ENCODE assay signal across 13 cellular contexts in the genomic region with DNA sequence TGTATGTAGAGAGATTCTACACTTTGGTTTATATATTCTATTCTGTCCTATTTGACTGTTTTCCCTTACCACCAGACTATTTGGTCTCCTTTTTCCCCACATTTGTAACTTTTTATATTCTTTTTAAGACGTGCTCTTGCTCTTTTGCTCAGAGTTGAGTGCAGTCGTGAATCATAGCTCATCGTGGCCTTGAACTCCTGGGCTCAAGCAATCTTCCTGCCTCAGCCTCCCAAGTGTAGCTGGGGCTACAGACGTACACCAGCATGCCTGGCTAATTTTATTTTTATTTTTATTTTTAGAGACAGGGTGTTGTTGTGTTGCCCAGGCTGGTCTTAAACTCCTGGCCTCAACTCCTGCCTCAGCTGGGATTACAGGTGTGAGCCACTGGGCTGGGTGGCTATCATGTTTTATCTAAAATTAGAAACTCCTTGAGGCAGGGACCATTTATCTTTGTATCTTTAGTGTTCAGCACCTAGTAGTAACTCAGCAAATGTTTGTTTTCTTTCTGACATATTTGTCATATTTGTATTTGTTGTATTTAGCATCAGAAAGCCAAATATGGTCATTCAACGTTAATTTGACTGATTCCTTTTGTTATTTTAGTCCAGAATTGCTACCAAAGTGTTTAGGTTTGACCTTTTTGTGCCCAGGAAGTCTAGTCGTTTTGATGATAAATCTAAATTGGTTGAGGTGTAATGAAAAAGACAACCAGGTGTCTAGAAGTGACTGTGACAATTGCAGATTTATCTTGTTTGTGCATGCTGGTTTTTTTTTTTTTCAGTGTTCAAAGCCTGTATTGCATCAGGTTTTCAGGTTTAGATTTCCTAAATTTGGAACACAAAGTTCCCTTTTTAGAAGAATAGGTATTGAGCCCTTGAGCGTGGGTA. TPM values are rescaled to one million over a fixed set of nuclear protein-coding genes. Genes with fewer than 3 reads are reported as not detected.
A peak's percentile ranks its signal among the peaks of the same experiment; 100 is the strongest.
DNase-seq lines count a peak whose midpoint lies in the region; ATAC-seq and TF ChIP-seq lines count a peak whose summit lies in the region.
"Had no signal": no experiment of that assay in that cellular context is flagged by ENCODE, and none has a peak within 500 bp of the region (broad histone marks: within the 10 kb centered on the region; RNA-seq: fewer than 3 reads in every experiment).

No MANE protein-coding gene starts in this region.

- no peak overlapping the region for H2BK5ac ChIP-seq in H9 (ENCODE audit: insufficient read length, low read length)

- no peak overlapping the region for H3K14ac ChIP-seq in H9 (ENCODE audit: insufficient read depth, low read length)

- peaks cover 10% of the 10 kb centered on the region; the same call in 1 of the 2 replicates for H3K79me2 ChIP-seq in H9 (ENCODE audit: insufficient read depth, low read length)

- H2AFZ ChIP-seq in H9 (ENCODE audit: low read length) = no peak overlapping the region

- H3K9me3 Mint-ChIP-seq in CD8-positive, alpha-beta memory T cell = no peaks in the 10 kb centered on the region
- H3K9me3 Mint-ChIP-seq in H9 = peaks cover 7 to 12% of the 10 kb centered on the region in 2 experiments; a peak in 4 of 5 replicates
- H3K9me3 Mint-ChIP-seq in activated naive CD8-positive, alpha-beta T cell (ENCODE audit: low read depth) = no peaks in the 10 kb centered on the region
- no peaks in the 10 kb centered on the region for H3K9me3 Mint-ChIP-seq in natural killer cell treated with Interleukin-12 subunit alpha and Interleukin-12 subunit beta and Interleukin-15 and Interleukin-18, amount 100 ng/mL, for 72 hours
- H3K9me3 Mint-ChIP-seq in stimulated activated memory B cell treated with anti-CD40 and anti-IgM and Interleukin-4, amounts not matched to agents 10 μg/mL and 1 μg/mL and 100 μg/mL, for 72 hours = no peaks in the 10 kb centered on the region

- POLR2A ChIA-PET in CD8-positive, alpha-beta memory T cell (lab: Charles Lee) = no interaction called here

- CTCF ChIA-PET in CD8-positive, alpha-beta memory T cell (lab: Charles Lee) = no interaction called here

- no peak for DNase-seq in CD8-positive, alpha-beta memory T cell
- DNase-seq in H9 (no peak), middle frontal gyrus (ENCODE audit: extremely low spot score, low spot score) (no peak), T-helper 9 cell (no peak)
- no peak for DNase-seq in natural killer cell treated with Interleukin-12 subunit alpha and Interleukin-12 subunit beta and Interleukin-15 and Interleukin-18, amount 100 ng/mL, for 72 hours (ENCODE audit: low spot score)
- DNase-seq: amniotic stem cell, kidney, NCI-H226, tibial artery had no signal

- peak overlapping the region in 5 of 7 donors; percentile 8 to 54 (median 49) for H3K4me3 Mint-ChIP-seq in CD8-positive, alpha-beta memory T cell
- H3K4me3 Mint-ChIP-seq in H9 = no peak overlapping the region
- H3K4me3 Mint-ChIP-seq in activated naive CD8-positive, alpha-beta T cell = peak overlapping the region; percentile 41
- peak overlapping the region; percentile 68 for H3K4me3 Mint-ChIP-seq in natural killer cell treated with Interleukin-12 subunit alpha and Interleukin-12 subunit beta and Interleukin-15 and Interleukin-18, amount 100 ng/mL, for 72 hours
- H3K4me3 Mint-ChIP-seq in stimulated activated memory B cell treated with anti-CD40 and anti-IgM and Interleukin-4, amounts not matched to agents 10 μg/mL and 1 μg/mL and 100 μg/mL, for 72 hours = no peak overlapping the region

- H3T11ph ChIP-seq in H9 (ENCODE audit: low read length) = no peak overlapping the region

- H3K27me3 ChIP-seq in CD8-positive, alpha-beta memory T cell (ENCODE audit: insufficient read depth, low read length, poor library complexity, severe bottlenecking) = no peaks in the 10 kb centered on the region
- H3K27me3 ChIP-seq in H9 (ENCODE audit: insufficient read depth, low read length) = no peaks in the 10 kb centered on the region
- H3K27me3 ChIP-seq: tibial artery had no signal

- peak overlapping the region; percentile 30 for H3K27ac ChIP-seq in CD8-positive, alpha-beta memory T cell (ENCODE audit: low read depth, low read length)
- H3K27ac ChIP-seq in H9 (ENCODE audit: insufficient read length, low read depth, low read length) = no peak overlapping the region
- H3K27ac ChIP-seq: skin epidermis, tibial artery had no signal

- H3K4me1 ChIP-seq in CD8-positive, alpha-beta memory T cell (ENCODE audit: insufficient read depth, low read length) = peaks cover 54% of the 10 kb centered on the region
- H3K4me1 ChIP-seq in H9 (ENCODE audit: insufficient read depth, low read length) = no peaks in the 10 kb centered on the region

- H4K5ac ChIP-seq in H9 (ENCODE audit: insufficient read length, low read depth, low read length) = no peak overlapping the region

- H3K79me1 ChIP-seq in H9 (ENCODE audit: insufficient read depth, low read depth, low read length, poor library complexity, severe bottlenecking) = peaks cover 21% of the 10 kb centered on the region

- no peak overlapping the region for H4K91ac ChIP-seq in H9 (ENCODE audit: insufficient read length, low read depth, low read length)

- H3K36me3 ChIP-seq in CD8-positive, alpha-beta memory T cell (ENCODE audit: insufficient read depth, low read length) = no peaks in the 10 kb centered on the region
- H3K36me3 ChIP-seq: tibial artery had no signal

- H3K27me3 Mint-ChIP-seq in CD8-positive, alpha-beta memory T cell = no peaks in the 10 kb centered on the region
- no peaks in the 10 kb centered on the region for H3K27me3 Mint-ChIP-seq in H9 (ENCODE audit: low read depth)
- H3K27me3 Mint-ChIP-seq in activated naive CD8-positive, alpha-beta T cell = no peaks in the 10 kb centered on the region
- H3K27me3 Mint-ChIP-seq in natural killer cell treated with Interleukin-12 subunit alpha and Interleukin-12 subunit beta and Interleukin-15 and Interleukin-18, amount 100 ng/mL, for 72 hours = no peaks in the 10 kb centered on the region
- no peaks in the 10 kb centered on the region for H3K27me3 Mint-ChIP-seq in stimulated activated memory B cell treated with anti-CD40 and anti-IgM and Interleukin-4, amounts not matched to agents 10 μg/mL and 1 μg/mL and 100 μg/mL, for 72 hours

- no peak overlapping the region for H3K4me2 ChIP-seq in H9 (ENCODE audit: insufficient read depth, insufficient read length, low read length)

- no peak overlapping the region for H3K4ac ChIP-seq in H9 (ENCODE audit: low read depth, low read length)

- no peak overlapping the region for H3K4me3 ChIP-seq in CD8-positive, alpha-beta memory T cell (ENCODE audit: low read length)
- H3K4me3 ChIP-seq: skin epidermis, tibial artery had no signal

- H3K18ac ChIP-seq in H9 (ENCODE audit: insufficient read length, low read depth, low read length) = no peak overlapping the region

- no peak overlapping the region for H4K8ac ChIP-seq in H9 (replicated peaks; ENCODE audit: insufficient read length, low read depth, low read length)

- no peaks in the 10 kb centered on the region for H3K9me3 ChIP-seq in CD8-positive, alpha-beta memory T cell (ENCODE audit: low read length)
- H3K9me3 ChIP-seq in H9 (ENCODE audit: control insufficient read depth, low read depth, low read length) = no peaks in the 10 kb centered on the region
- H3K9me3 ChIP-seq: tibial artery had no signal

- H2BK120ac ChIP-seq in H9 (ENCODE audit: low read depth, low read length, poor library complexity, severe bottlenecking) = no peak overlapping the region

- H3K23ac ChIP-seq in H9 (ENCODE audit: insufficient read length, low read depth, low read length) = no peak overlapping the region

- ATAC-seq in natural killer cell treated with Interleukin-12 subunit alpha and Interleukin-12 subunit beta and Interleukin-15 and Interleukin-18, amount 100 ng/mL, for 72 hours = no peak
- ATAC-seq in stimulated activated memory B cell treated with anti-CD40 and anti-IgM and Interleukin-4, amounts not matched to agents 10 μg/mL and 1 μg/mL and 100 μg/mL, for 72 hours = no peak
- ATAC-seq in HG03460 (IDR thresholded peaks at IDR 0.05; ENCODE audit: unreplicated experiment) = no peak

- H4K20me1 ChIP-seq in H9 (ENCODE audit: control insufficient read depth, insufficient read depth, insufficient read length) = no peaks in the 10 kb centered on the region

- peak overlapping the region in 3 of 8 donors; percentile 58 to 79 (median 76) for H3K27ac Mint-ChIP-seq in CD8-positive, alpha-beta memory T cell
- H3K27ac Mint-ChIP-seq in H9 = peak overlapping the region in 2 of 3 experiments; percentile 6 to 79; a peak in 5 of 7 replicates
- H3K27ac Mint-ChIP-seq in activated naive CD8-positive, alpha-beta T cell = peak overlapping the region; percentile 85
- peak overlapping the region; percentile 24 to 73 for H3K27ac Mint-ChIP-seq in natural killer cell treated with Interleukin-12 subunit alpha and Interleukin-12 subunit beta and Interleukin-15 and Interleukin-18, amount 100 ng/mL, for 72 hours
- no peak overlapping the region for H3K27ac Mint-ChIP-seq in stimulated activated memory B cell treated with anti-CD40 and anti-IgM and Interleukin-4, amounts not matched to agents 10 μg/mL and 1 μg/mL and 100 μg/mL, for 72 hours

- H3K9ac ChIP-seq in H9 (ENCODE audit: extremely low read depth, insufficient read length, low read length) = no peak overlapping the region

- H2BK20ac ChIP-seq in H9 (ENCODE audit: low read depth, low read length, poor library complexity, severe bottlenecking) = no peak overlapping the region

- no peak for TF ChIP-seq CTCF in H9 (conservative IDR thresholded peaks at IDR 0.05)

- no peaks in the 10 kb centered on the region for H3K23me2 ChIP-seq in H9 (ENCODE audit: insufficient read length, low read depth, low read length, poor library complexity, severe bottlenecking)

- no peak overlapping the region for H3K56ac ChIP-seq in H9 (ENCODE audit: insufficient read length, low read depth, low read length)

- no peak overlapping the region for H2BK15ac ChIP-seq in H9 (ENCODE audit: low read depth, low read length)

- H3K36me3 Mint-ChIP-seq in CD8-positive, alpha-beta memory T cell = peaks cover 0 to 22% (median 5%) of the 10 kb centered on the region in 3 donors
- H3K36me3 Mint-ChIP-seq in H9 (ENCODE audit: insufficient read depth in 1 of 3, low read depth in 3 of 3) = peaks cover 12 to 22% (median 20%) of the 10 kb centered on the region in 3 experiments
- H3K36me3 Mint-ChIP-seq in activated naive CD8-positive, alpha-beta T cell = peaks cover 7% of the 10 kb centered on the region
- H3K36me3 Mint-ChIP-seq in natural killer cell treated with Interleukin-12 subunit alpha and Interleukin-12 subunit beta and Interleukin-15 and Interleukin-18, amount 100 ng/mL, for 72 hours = peaks cover 2% of the 10 kb centered on the region
- H3K36me3 Mint-ChIP-seq in stimulated activated memory B cell treated with anti-CD40 and anti-IgM and Interleukin-4, amounts not matched to agents 10 μg/mL and 1 μg/mL and 100 μg/mL, for 72 hours = peaks cover 24% of the 10 kb centered on the region

- no peak overlapping the region for H2BK12ac ChIP-seq in H9 (ENCODE audit: insufficient read length, low read depth, low read length)

- no peak overlapping the region for H2AK5ac ChIP-seq in H9 (ENCODE audit: insufficient read length, low read length)

- peaks cover 69 to 91% (median 79%) of the 10 kb centered on the region in 3 donors for H3K4me1 Mint-ChIP-seq in CD8-positive, alpha-beta memory T cell
- peaks cover 25 to 37% of the 10 kb centered on the region in 2 experiments for H3K4me1 Mint-ChIP-seq in H9
- H3K4me1 Mint-ChIP-seq in activated naive CD8-positive, alpha-beta T cell (ENCODE audit: low read depth) = peaks cover 67% of the 10 kb centered on the region
- peaks cover 59 to 67% of the 10 kb centered on the region in 2 donors for H3K4me1 Mint-ChIP-seq in natural killer cell treated with Interleukin-12 subunit alpha and Interleukin-12 subunit beta and Interleukin-15 and Interleukin-18, amount 100 ng/mL, for 72 hours (ENCODE audit: low read depth in 2 of 2)
- H3K4me1 Mint-ChIP-seq in stimulated activated memory B cell treated with anti-CD40 and anti-IgM and Interleukin-4, amounts not matched to agents 10 μg/mL and 1 μg/mL and 100 μg/mL, for 72 hours = peaks cover 63% of the 10 kb centered on the region

- WGBS in H9 (ENCODE audit: extremely low coverage, insufficient read length, low lambda C conversion rate) = no CpG with 5 or more reads among the region's 7 CpGs

RNA-seq across cellular contexts. Expression of gene ERBIN, which starts 44.3 kb away (rescaled TPM):
- total RNA-seq in CD8-positive, alpha-beta memory T cell = 10 to 100 TPM; 40.9 to 43.1 TPM
- 49.0 TPM for polyA plus RNA-seq in CD8-positive, alpha-beta memory T cell
- total RNA-seq in H9 (2021) = 38.9 and 42.9 TPM in 2 replicates
- 10 to 100 TPM; 53.4 to 61.2 TPM for total RNA-seq in natural killer cell treated with Interleukin-12 subunit alpha and Interleukin-12 subunit beta and Interleukin-15 and Interleukin-18, amount 100 ng/mL, for 72 hours

Comparison
In these comparisons a context has a peak if more than half of its experiments do, and no peak if none do; other contexts are left out.
1. H3K4me3 Mint-ChIP-seq: peak in CD8-positive, alpha-beta memory T cell (5 of 7), activated naive CD8-positive, alpha-beta T cell (single experiment) and natural killer cell treated with Interleukin-12 subunit alpha and Interleukin-12 subunit beta and Interleukin-15 and Interleukin-18, amount 100 ng/mL, for 72 hours (single experiment); none in H9 (0 of 2) and stimulated activated memory B cell treated with anti-CD40 and anti-IgM and Interleukin-4, amounts not matched to agents 10 μg/mL and 1 μg/mL and 100 μg/mL, for 72 hours (single experiment).